11 cellular contexts compared by ENCODE assay signal in the genomic region with DNA sequence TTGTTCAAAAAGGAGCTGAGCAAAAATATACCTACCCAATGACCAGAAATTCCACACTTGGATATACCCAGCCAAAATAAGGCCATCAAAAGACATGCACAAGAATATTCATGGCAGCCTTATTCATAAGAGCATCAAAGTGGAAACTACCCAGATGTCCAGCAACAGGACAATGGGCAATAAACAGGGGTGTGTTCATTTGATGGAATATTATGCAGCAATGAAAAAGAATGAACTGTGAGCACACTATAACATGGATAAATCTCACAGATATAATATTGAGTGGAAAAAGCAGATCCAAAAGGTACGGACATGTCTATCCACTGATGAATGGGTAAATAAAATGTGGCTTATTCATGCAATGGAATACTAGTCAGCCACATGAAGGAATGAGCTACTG.
"Had no signal": no experiment of that assay in that cellular context is flagged by ENCODE, and none has a peak within 500 bp of the region (broad histone marks: within the 10 kb centered on the region; RNA-seq: fewer than 3 reads in every experiment).

No MANE protein-coding gene starts in this region.

- H3K4me1 ChIP-seq: HAP-1 had no signal

- H3K9me3 Mint-ChIP-seq: H9, HFFc6 had no signal

- H3K4me2 ChIP-seq: GM23338 had no signal

- H3K4me3 Mint-ChIP-seq: GM23338, H9, HFFc6 had no signal

- FAIRE-seq: H1, H54 had no signal

- H3K27ac ChIP-seq: GM23248 had no signal

- H3K9ac ChIP-seq: GM23248 had no signal

- ATAC-seq: GM23338, HCT116 had no signal

- DNase-seq: GM23248, GOT3, H7, H9, HCEC 1CT, HFFc6 had no signal

- H3K4me3 ChIP-seq: GM23248, GM23338, HAP-1 had no signal

- H2AFZ ChIP-seq: GM23248, GM23338 had no signal

- H3K9me3 ChIP-seq: HAP-1 had no signal

- H3K27ac Mint-ChIP-seq: GM23338, H9, HFFc6 had no signal

- H3K36me3 ChIP-seq: HAP-1 had no signal
